Comparison of ENCODE assay signal across 13 cellular contexts in the genomic region with DNA sequence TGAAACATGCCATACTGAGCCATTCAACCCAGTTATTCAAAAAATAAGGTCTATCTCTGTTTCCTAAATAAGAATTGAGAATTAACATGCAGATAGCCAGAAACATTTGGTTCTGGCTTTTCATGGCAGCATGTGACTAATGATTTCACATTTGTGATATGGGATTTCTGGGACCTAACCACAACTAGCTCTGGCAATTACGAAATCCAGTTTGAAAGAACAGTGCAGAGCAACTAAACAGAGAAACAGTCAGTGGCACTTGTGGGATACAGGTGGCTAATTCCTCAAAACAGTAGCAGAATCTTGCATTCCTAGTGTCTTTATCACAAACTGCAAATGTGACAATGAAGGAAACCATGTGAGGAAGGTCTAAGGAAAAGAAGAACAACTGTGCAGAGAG.
DNase-seq lines count a peak whose midpoint lies in the region; ATAC-seq, FAIRE-seq and TF ChIP-seq lines count a peak whose summit lies in the region.
"Had no signal": no experiment of that assay in that cellular context is flagged by ENCODE, and none has a peak within 500 bp of the region (broad histone marks: within the 10 kb centered on the region; RNA-seq: fewer than 3 reads in every experiment).

No MANE protein-coding gene starts in this region.

- TF ChIP-seq POLR2A in H54 (IDR thresholded peaks at IDR 0.05; ENCODE audit: low read depth, low read length), result no peak

- H3K36me3 ChIP-seq in PC-9 (ENCODE audit: low read depth), result no peaks in the 10 kb centered on the region
- H3K36me3 ChIP-seq: prostate gland had no signal

- DNase-seq in H54 (ENCODE audit: insufficient read length, low spot score), result no peak
- peak; percentile 41 to 78 for DNase-seq in PC-9
- peak; percentile 90 for DNase-seq in fibroblast of mammary gland (ENCODE audit: low read depth)
- DNase-seq in sciatic nerve (ENCODE audit: low spot score), result no peak
- DNase-seq in caudate nucleus (lab: John Stamatoyannopoulos, UW), result no peak
- DNase-seq in occipital lobe (lab: John Stamatoyannopoulos, UW), result no peak
- DNase-seq: activated CD4-positive, CD25-positive, alpha-beta regulatory T cell treated with anti-CD3 and anti-CD28 coated beads, Interleukin-2, amount 50 U/mL, for 72 hours; effector memory CD4-positive, alpha-beta T cell; H7; NCI-H187 had no signal

- peak; percentile 99 for FAIRE-seq in H54 (lab: Jason Lieb, UNC)
- FAIRE-seq: G401.6 had no signal

- H2AFZ ChIP-seq in PC-9, result peak overlapping the region; percentile 42; the same call in 1 of the 2 replicates

- peaks cover 23% of the 10 kb centered on the region for H3K9me3 ChIP-seq in PC-9 (ENCODE audit: insufficient read depth, low read depth)
- H3K9me3 ChIP-seq: prostate gland had no signal

- TF ChIP-seq CTCF in PC-9 (conservative IDR thresholded peaks at IDR 0.05), result no peak
- TF ChIP-seq CTCF in fibroblast of mammary gland (conservative IDR thresholded peaks at IDR 0.05; ENCODE audit: control insufficient read depth, insufficient read depth, low read depth, low read length), result no peak

- BruUV-seq in PC-9 (replicated peaks; lab: Mats Ljungman, UMichigan), result no TSS peak

- H3K9me2 ChIP-seq in PC-9 (ENCODE audit: insufficient read depth), result no peaks in the 10 kb centered on the region

- H3K27me3 ChIP-seq in PC-9 (ENCODE audit: insufficient read depth, low read depth), result no peaks in the 10 kb centered on the region

- H3K27ac ChIP-seq in PC-9 (peak overlapping the region; percentile 29; the same call in 1 of the 2 replicates), caudate nucleus (ENCODE audit: low read depth, low read length) (no peak overlapping the region)
- H3K27ac ChIP-seq: prostate gland had no signal

- ATAC-seq in sciatic nerve (peak; percentile 22), GM21515 (IDR thresholded peaks at IDR 0.05; ENCODE audit: unreplicated experiment) (no peak)

- CTCF ChIA-PET in PC-9 (lab: Charles Lee), result no interaction called here

- H3K4me3 ChIP-seq in PC-9 (no peak overlapping the region), fibroblast of mammary gland (ENCODE audit: control insufficient read depth, low read depth, low read length) (no peak overlapping the region)
- H3K4me3 ChIP-seq: prostate gland had no signal

- intact Hi-C loops in PC-9 (cut with micrococcal nuclease; ENCODE audit: unreplicated experiment) (loop anchor here (1.0 to 2.0 kb wide), 3 partner anchors 43 to 101 kb away; no protein-coding TSS in a partner anchor), sciatic nerve (cut with DNase I) (no loop called here)

- H3K4me2 ChIP-seq in PC-9, result 0 out of 2 replicates have a peak overlapping the region, but pooled peaks have one; percentile 14

- POLR2A ChIA-PET in PC-9 (lab: Charles Lee; ENCODE audit: unreplicated experiment), result no interaction called here

- H3K4me1 ChIP-seq in PC-9 (replicated peaks; ENCODE audit: insufficient read depth), result peaks cover 28% of the 10 kb centered on the region
- H3K4me1 ChIP-seq: prostate gland had no signal

- peaks cover 10% of the 10 kb centered on the region; the same call in 1 of the 2 replicates for H3F3A ChIP-seq in PC-9 (ENCODE audit: insufficient read depth, low read depth)

- no peaks in the 10 kb centered on the region for H4K20me1 ChIP-seq in PC-9 (ENCODE audit: insufficient read depth)

- no peaks in the 10 kb centered on the region for H3K79me2 ChIP-seq in PC-9 (ENCODE audit: low read depth)

Comparison
In these comparisons a context has a peak if more than half of its experiments do, and no peak if none do; other contexts are left out.
1. DNase-seq: peak in PC-9 (2 of 2) and fibroblast of mammary gland (single experiment); none in H54 (single experiment), sciatic nerve (single experiment), caudate nucleus (0 of 61) and occipital lobe (single experiment).